Comparison of ENCODE assay signal across 9 cellular contexts in the genomic region with DNA sequence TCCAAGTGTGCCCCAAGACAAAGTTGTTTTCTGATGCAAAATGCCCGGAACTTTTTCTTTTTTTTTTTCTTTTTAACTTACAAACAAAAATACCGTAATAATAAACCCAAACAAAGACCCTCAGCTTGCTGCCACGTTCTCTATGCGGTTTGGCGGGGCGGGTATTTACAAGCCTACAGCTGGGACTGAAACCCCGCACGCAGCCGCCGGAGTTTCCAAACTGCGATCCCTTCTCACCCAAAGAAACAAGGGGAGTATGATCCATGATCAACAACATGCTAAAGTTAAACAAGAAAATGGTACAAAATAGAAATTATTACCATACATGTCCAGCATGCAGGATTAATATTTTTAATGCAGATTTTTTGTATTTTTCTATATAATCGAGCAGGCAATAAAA. TPM values are rescaled to one million over a fixed set of nuclear protein-coding genes. Genes with fewer than 3 reads are reported as not detected.
DNase-seq lines count a peak whose midpoint lies in the region; ATAC-seq and TF ChIP-seq lines count a peak whose summit lies in the region.
"Had no signal": no experiment of that assay in that cellular context is flagged by ENCODE, and none has a peak within 500 bp of the region (broad histone marks: within the 10 kb centered on the region; RNA-seq: fewer than 3 reads in every experiment).

No MANE protein-coding gene starts in this region.

- TF ChIP-seq CTCF in Peyer's patch (IDR thresholded peaks at IDR 0.05), result no peak
- TF ChIP-seq CTCF in epithelial cell of proximal tubule (conservative IDR thresholded peaks at IDR 0.05; ENCODE audit: low read depth, low read length), result no peak
- TF ChIP-seq CTCF in mucosa of descending colon (IDR thresholded peaks at IDR 0.05), result no peak
- TF ChIP-seq CTCF in tibial artery (IDR thresholded peaks at IDR 0.05), result no peak
- no peak for TF ChIP-seq CTCF in GM13976 (IDR thresholded peaks at IDR 0.05; ENCODE audit: borderline replicate concordance, control extremely low read depth, extremely low read depth, insufficient read depth, missing control alignments)

- H3K9me3 ChIP-seq in Peyer's patch (no peaks in the 10 kb centered on the region), mucosa of descending colon (no peaks in the 10 kb centered on the region), tibial artery (no peaks in the 10 kb centered on the region)

- H3K27me3 ChIP-seq in Peyer's patch, result peaks cover 0 to 10% of the 10 kb centered on the region in 2 donors
- peaks cover 0 to 18% of the 10 kb centered on the region in 2 donors for H3K27me3 ChIP-seq in tibial artery

- H3K36me3 ChIP-seq in Peyer's patch (peaks cover 0 to 10% (median 0%) of the 10 kb centered on the region in 3 donors), mucosa of descending colon (ENCODE audit: low read depth) (no peaks in the 10 kb centered on the region), tibial artery (no peaks in the 10 kb centered on the region)

- H3K4me1 ChIP-seq in Peyer's patch, result peaks cover 0 to 30% (median 12%) of the 10 kb centered on the region in 4 donors
- H3K4me1 ChIP-seq in mucosa of descending colon (ENCODE audit: low read depth), result peaks cover 17% of the 10 kb centered on the region
- peaks cover 0 to 66% (median 36%) of the 10 kb centered on the region in 4 donors for H3K4me1 ChIP-seq in tibial artery

- no peak for ATAC-seq in mucosa of descending colon
- no peak for ATAC-seq in HG02571 (IDR thresholded peaks at IDR 0.05; ENCODE audit: unreplicated experiment)
- ATAC-seq in GM21619 (IDR thresholded peaks at IDR 0.05; ENCODE audit: unreplicated experiment), result no peak
- no peak for ATAC-seq in HG03095 (IDR thresholded peaks at IDR 0.05; ENCODE audit: unreplicated experiment)

- in situ Hi-C loops in GM13976 (cut with MboI; ENCODE audit: low sequenced_read_pairs, unreplicated experiment), result loop anchor here (10.0 to 25.0 kb wide), 4 partner anchors 425 to 1425 kb away; no protein-coding TSS in a partner anchor

- H3K4me3 ChIP-seq in Peyer's patch, result peak overlapping the region; percentile 27 to 73 (median 50)
- peak overlapping the region; percentile 44 for H3K4me3 ChIP-seq in epithelial cell of proximal tubule (ENCODE audit: low read depth, low read length)
- H3K4me3 ChIP-seq in mucosa of descending colon, result peak overlapping the region; percentile 11
- peak overlapping the region; percentile 64 to 73 for H3K4me3 ChIP-seq in tibial artery

- intact Hi-C loops in mucosa of descending colon (cut with DNase I, micrococcal nuclease) (loop anchor here in 1 of 2 donors (10.0 kb wide), 1 partner anchor 422 kb away; no protein-coding TSS in a partner anchor), tibial artery (cut with DNase I; ENCODE audit: low total_unique reads) (loop anchor here (10.0 kb wide), 1 partner anchor 182 kb away; no protein-coding TSS in a partner anchor)

- DNase-seq in Peyer's patch (no peak), epithelial cell of proximal tubule (ENCODE audit: low read depth) (no peak), mucosa of descending colon (no peak), tibial artery (peak in 1 of 2 donors; percentile 39), GM13976 (ENCODE audit: low spot score) (no peak)
- DNase-seq: activated naive CD4-positive, alpha-beta T cell treated with anti-CD3 and anti-CD28 coated beads, Interleukin-2, amount 10 ng/mL, durations not matched to agents 7 days and 5 days had no signal

- H3K27ac ChIP-seq in Peyer's patch (peak overlapping the region in 2 of 4 donors; percentile 83 to 96), tibial artery (peak overlapping the region; percentile 95 to 99)

- TF ChIP-seq POLR2A in Peyer's patch (IDR thresholded peaks at IDR 0.05), result no peak

RNA-seq across cellular contexts. Expression of a gene that starts 2.1 kb away (rescaled TPM):
- total RNA-seq in Peyer's patch (10 to 100 TPM in 3 of 4 donors, 1 to 10 TPM in 1; 4.6 to 21.5 (median 16.9) TPM), epithelial cell of proximal tubule (0.12 TPM in 1 of 2 replicates, not detected in the other), mucosa of descending colon (10 to 100 TPM in 2 of 3 donors, 1 to 10 TPM in 1; 3.8 to 17.9 (median 17.7) TPM)

Comparison
In these comparisons a context has a peak if more than half of its experiments do, and no peak if none do; other contexts are left out.
1. H3K4me3 ChIP-seq: peak in every context shown above with its lines; median percentile 68 in tibial artery; 50 in Peyer's patch; 44 in epithelial cell of proximal tubule; 11 in mucosa of descending colon.